ENCODE assay signal across 8 cellular contexts in genomic region chr10:89373916-89374711, GRCh38. TPM values are rescaled to one million over a fixed set of nuclear protein-coding genes. Genes with fewer than 3 reads are reported as not detected.
DNase-seq lines count a peak whose midpoint lies in the region; ATAC-seq and TF ChIP-seq lines count a peak whose summit lies in the region.

No MANE protein-coding gene starts in this region.

- peak overlapping the region; percentile 3; the same call in 1 of the 2 replicates for H3K4me3 ChIP-seq in AG10803 (ENCODE audit: low read length)
- H3K4me3 ChIP-seq in PC-9 = no peak overlapping the region
- no peak overlapping the region for H3K4me3 ChIP-seq in esophagus squamous epithelium

- no peaks in the 10 kb centered on the region for H3K27me3 ChIP-seq in PC-9 (ENCODE audit: insufficient read depth, low read depth)
- no peaks in the 10 kb centered on the region for H3K27me3 ChIP-seq in esophagus squamous epithelium

- no peaks in the 10 kb centered on the region for H3K9me2 ChIP-seq in PC-9 (ENCODE audit: insufficient read depth)

- CTCF ChIA-PET in PC-9 (lab: Charles Lee) = no interaction called here

- TF ChIP-seq POLR2A in esophagus squamous epithelium (IDR thresholded peaks at IDR 0.05) = no peak

- no peaks in the 10 kb centered on the region for H3K79me2 ChIP-seq in PC-9 (ENCODE audit: low read depth)

- H3F3A ChIP-seq in PC-9 (ENCODE audit: insufficient read depth, low read depth) = peaks cover 9% of the 10 kb centered on the region; the same call in 1 of the 2 replicates

- WGBS in esophagus squamous epithelium, 2 donors = 20 to 34% methylated on average over 3 of the region's 3 CpGs

- peak overlapping the region; percentile 26 for H3K4me2 ChIP-seq in PC-9

- no peaks in the 10 kb centered on the region for H3K9me3 ChIP-seq in PC-9 (ENCODE audit: insufficient read depth, low read depth)
- no peaks in the 10 kb centered on the region for H3K9me3 ChIP-seq in esophagus squamous epithelium

- DNase-seq in AG10803 (ENCODE audit: low read depth) (peak; percentile 99), PC-9 (peak; percentile 47 to 75), esophagus squamous epithelium (lab: John Stamatoyannopoulos, UW) (peak; percentile 22), non-pigmented ciliary epithelial cell (ENCODE audit: low read depth) (peak; percentile 70), COLO829 (ENCODE audit: low spot score) (no peak), activated gamma-delta T cell treated with Interleukin-2 at 50 U/mL for 16 hours (no peak)

- peak overlapping the region; percentile 61 for H3K27ac ChIP-seq in PC-9
- peak overlapping the region; percentile 65 to 89 (median 74) for H3K27ac ChIP-seq in esophagus squamous epithelium

- H3K4me1 ChIP-seq in PC-9 (replicated peaks; ENCODE audit: insufficient read depth) (peaks cover 19% of the 10 kb centered on the region), esophagus squamous epithelium (peaks cover 0 to 27% (median 20%) of the 10 kb centered on the region in 3 donors)

- POLR2A ChIA-PET in PC-9 (lab: Charles Lee; ENCODE audit: unreplicated experiment) = no interaction called here

- no peaks in the 10 kb centered on the region for H4K20me1 ChIP-seq in PC-9 (ENCODE audit: insufficient read depth)

- no peaks in the 10 kb centered on the region for H3K36me3 ChIP-seq in PC-9 (ENCODE audit: low read depth)
- no peaks in the 10 kb centered on the region for H3K36me3 ChIP-seq in esophagus squamous epithelium

- intact Hi-C loops in PC-9 (cut with micrococcal nuclease; ENCODE audit: unreplicated experiment) = no loop called here
- intact Hi-C loops in esophagus squamous epithelium (cut with DNase I) = no loop called here

- no TSS peak for BruUV-seq in PC-9 (replicated peaks; lab: Mats Ljungman, UMichigan)

- no peak for TF ChIP-seq CTCF in AG10803 (conservative IDR thresholded peaks at IDR 0.05; ENCODE audit: low read length)
- TF ChIP-seq CTCF in PC-9 (conservative IDR thresholded peaks at IDR 0.05) = no peak
- no peak for TF ChIP-seq CTCF in esophagus squamous epithelium (IDR thresholded peaks at IDR 0.05)

- ATAC-seq in GM21737 (IDR thresholded peaks at IDR 0.05; ENCODE audit: unreplicated experiment) (no peak), GM21529 (IDR thresholded peaks at IDR 0.05; ENCODE audit: unreplicated experiment) (no peak)

- 0 out of 2 replicates have a peak overlapping the region, but pooled peaks have one; percentile 52 for H2AFZ ChIP-seq in PC-9

RNA-seq across cellular contexts. Expression of gene IFIT1B, which starts 3.7 kb away (rescaled TPM):
- total RNA-seq in PC-9 (2021) (not detected in 2 replicates), esophagus squamous epithelium (not detected)

RNA-seq across cellular contexts. Expression of gene IFIT1, which starts 18.3 kb away (rescaled TPM):
- total RNA-seq in PC-9 (2021) = 3.4 TPM in 2 replicates
- 10 to 100 TPM in 1 of 4 donors, 1 to 10 TPM in 2, under 1 TPM in 1; 0.61 to 12.3 (median 2.6) TPM for total RNA-seq in esophagus squamous epithelium

RNA-seq across cellular contexts. Expression of gene IFIT5, which starts 40.3 kb away (rescaled TPM):
- total RNA-seq in PC-9 (2021) (1.9 and 2.1 TPM in 2 replicates), esophagus squamous epithelium (10 to 100 TPM in 1 of 4 donors, 1 to 10 TPM in 3; 4.2 to 12.4 (median 6.5) TPM)

RNA-seq across cellular contexts. Expression of gene IFIT3, which starts 46.3 kb away (rescaled TPM):
- total RNA-seq in PC-9 (2021) (6.2 and 7.2 TPM in 2 replicates), esophagus squamous epithelium (10 to 100 TPM in 1 of 4 donors, 1 to 10 TPM in 3; 1.0 to 14.6 (median 4.2) TPM)

Comparison
In these comparisons a context has a peak if more than half of its experiments do, and no peak if none do; other contexts are left out.
1. DNase-seq: peak in AG10803 (single experiment), PC-9 (2 of 2), esophagus squamous epithelium (single experiment) and non-pigmented ciliary epithelial cell (single experiment); none in COLO829 (single experiment) and activated gamma-delta T cell treated with Interleukin-2 at 50 U/mL for 16 hours (single experiment).